ENCODE assay signal across 1 cellular context in the genomic region with DNA sequence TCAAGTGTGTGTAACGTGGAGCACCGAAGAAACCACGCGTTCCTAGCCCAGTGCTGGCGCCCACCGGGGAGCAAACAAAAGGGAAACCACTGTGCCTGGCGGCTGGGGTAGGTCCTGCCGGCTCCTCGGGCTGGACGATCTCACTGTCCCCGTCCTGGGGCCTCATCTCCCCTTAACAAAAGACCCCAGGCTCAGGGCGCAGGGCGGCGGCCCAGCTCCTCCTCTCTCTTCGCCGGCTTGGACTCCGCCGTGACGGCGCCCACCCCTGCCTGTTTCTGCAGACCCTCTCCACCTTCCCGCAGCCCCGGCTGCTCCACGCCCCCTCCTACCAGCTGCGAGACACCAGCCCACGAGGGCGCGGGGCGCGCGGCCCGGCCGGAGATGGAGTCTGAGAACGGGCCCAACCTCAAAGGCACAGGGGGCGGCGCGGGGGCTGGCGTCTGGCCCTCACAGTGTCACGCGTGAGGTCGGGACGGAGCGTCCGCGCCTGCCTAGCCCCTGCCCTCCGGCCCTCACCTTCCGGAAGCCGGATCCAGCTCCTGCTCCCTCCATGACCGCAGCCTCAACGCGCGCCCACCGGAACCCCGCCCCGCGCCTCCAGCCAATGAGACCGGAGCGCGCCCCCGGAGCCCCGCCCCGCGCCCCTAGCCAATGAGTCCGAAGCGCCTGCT.
TF ChIP-seq lines count a peak whose summit lies in the region.

A gene (minus strand): TSS at position 569 of the 671 bp plus-strand sequence. CDS start 17 bp downstream, at position 552.

TF ChIP-seq in HepG2, 621 proteins besides CTCF, POLR2A, EP300 and RAD21 (continued from another document and continues in another):
- TF ChIP-seq, protein P1, sequence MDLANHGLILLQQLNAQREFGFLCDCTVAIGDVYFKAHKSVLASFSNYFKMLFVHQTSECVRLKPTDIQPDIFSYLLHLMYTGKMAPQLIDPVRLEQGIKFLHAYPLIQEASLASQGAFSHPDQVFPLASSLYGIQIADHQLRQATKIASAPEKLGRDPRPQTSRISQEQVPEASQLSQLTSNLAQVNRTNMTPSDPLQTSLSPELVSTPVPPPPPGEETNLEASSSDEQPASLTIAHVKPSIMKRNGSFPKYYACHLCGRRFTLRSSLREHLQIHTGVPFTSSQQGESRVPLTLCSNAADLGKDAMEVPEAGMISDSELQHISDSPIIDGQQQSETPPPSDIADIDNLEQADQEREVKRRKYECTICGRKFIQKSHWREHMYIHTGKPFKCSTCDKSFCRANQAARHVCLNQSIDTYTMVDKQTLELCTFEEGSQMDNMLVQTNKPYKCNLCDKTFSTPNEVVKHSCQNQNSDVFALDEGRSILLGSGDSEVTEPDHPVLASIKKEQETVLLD (CRISPR knock-in tag; IDR thresholded peaks at IDR 0.05; ENCODE audit: low read depth): no peak
- TF ChIP-seq SALL1 (CRISPR knock-in tag; IDR thresholded peaks at IDR 0.05) (peak; percentile 74; the same call in 1 of the 2 replicates), RFX3 (CRISPR knock-in tag; IDR thresholded peaks at IDR 0.05) (no peak), ZNF333 (CRISPR knock-in tag; IDR thresholded peaks at IDR 0.05; ENCODE audit: borderline replicate concordance) (0 out of 2 replicates have a peak, but pooled peaks have one; percentile 27), ZNF652 (CRISPR knock-in tag; IDR thresholded peaks at IDR 0.05; ENCODE audit: borderline replicate concordance, low read depth) (no peak), TOPORS (CRISPR knock-in tag; IDR thresholded peaks at IDR 0.05) (no peak), SRY (CRISPR knock-in tag; IDR thresholded peaks at IDR 0.05) (no peak; the same call in none of the 2 replicates), ZNF598 (CRISPR knock-in tag; IDR thresholded peaks at IDR 0.05; ENCODE audit: borderline replicate concordance) (0 out of 2 replicates have a peak, but pooled peaks have one; percentile 6), HNRNPH1 (optimal IDR thresholded peaks at IDR 0.05; ENCODE audit: low read depth, low read length) (no peak), NFE2 (CRISPR knock-in tag; IDR thresholded peaks at IDR 0.05) (no peak), ZNF788 (CRISPR knock-in tag; IDR thresholded peaks at IDR 0.05; ENCODE audit: borderline replicate concordance) (0 out of 2 replicates have a peak, but pooled peaks have one; percentile 30), TGIF2 (CRISPR knock-in tag; IDR thresholded peaks at IDR 0.05) (no peak), ZSCAN22 (CRISPR knock-in tag; IDR thresholded peaks at IDR 0.05) (no peak), NCOR1 (IDR thresholded peaks at IDR 0.05; ENCODE audit: borderline replicate concordance, low read length) (no peak), EED (CRISPR knock-in tag; IDR thresholded peaks at IDR 0.05) (peak; percentile 62; the same call in 1 of the 2 replicates), MAF1 (CRISPR knock-in tag; IDR thresholded peaks at IDR 0.05; ENCODE audit: borderline replicate concordance) (no peak; the same call in 1 of the 2 replicates), ETV5 (CRISPR knock-in tag; IDR thresholded peaks at IDR 0.05; ENCODE audit: borderline replicate concordance) (peak; percentile 88), ZNF747 (CRISPR knock-in tag; IDR thresholded peaks at IDR 0.05; ENCODE audit: borderline replicate concordance) (peak; percentile 25), ZNF446 (CRISPR knock-in tag; IDR thresholded peaks at IDR 0.05) (no peak), ZNF567 (CRISPR knock-in tag; IDR thresholded peaks at IDR 0.05; ENCODE audit: borderline replicate concordance) (0 out of 2 replicates have a peak, but pooled peaks have one; percentile 45), ADNP (CRISPR knock-in tag; IDR thresholded peaks at IDR 0.05) (no peak), GTF3A (CRISPR knock-in tag; conservative IDR thresholded peaks at IDR 0.05) (no peak), ZNF619 (CRISPR knock-in tag; IDR thresholded peaks at IDR 0.05) (0 out of 2 replicates have a peak, but pooled peaks have one; percentile 69), ZNF749 (CRISPR knock-in tag; IDR thresholded peaks at IDR 0.05; ENCODE audit: borderline replicate concordance) (no peak), JUN (CRISPR knock-in tag; IDR thresholded peaks at IDR 0.05) (peak; percentile 68), ARNT2 (CRISPR knock-in tag; IDR thresholded peaks at IDR 0.05; ENCODE audit: low read depth) (peak; percentile 75), SATB2 (CRISPR knock-in tag; IDR thresholded peaks at IDR 0.05) (0 out of 2 replicates have a peak, but pooled peaks have one; percentile 47), ZSCAN21 (CRISPR knock-in tag; IDR thresholded peaks at IDR 0.05; ENCODE audit: borderline replicate concordance) (no peak), DR1 (CRISPR knock-in tag; IDR thresholded peaks at IDR 0.05) (peak; percentile 36; the same call in 1 of the 2 replicates), ZMYM2 (CRISPR knock-in tag; IDR thresholded peaks at IDR 0.05) (no peak)
- TF ChIP-seq, protein P2, sequence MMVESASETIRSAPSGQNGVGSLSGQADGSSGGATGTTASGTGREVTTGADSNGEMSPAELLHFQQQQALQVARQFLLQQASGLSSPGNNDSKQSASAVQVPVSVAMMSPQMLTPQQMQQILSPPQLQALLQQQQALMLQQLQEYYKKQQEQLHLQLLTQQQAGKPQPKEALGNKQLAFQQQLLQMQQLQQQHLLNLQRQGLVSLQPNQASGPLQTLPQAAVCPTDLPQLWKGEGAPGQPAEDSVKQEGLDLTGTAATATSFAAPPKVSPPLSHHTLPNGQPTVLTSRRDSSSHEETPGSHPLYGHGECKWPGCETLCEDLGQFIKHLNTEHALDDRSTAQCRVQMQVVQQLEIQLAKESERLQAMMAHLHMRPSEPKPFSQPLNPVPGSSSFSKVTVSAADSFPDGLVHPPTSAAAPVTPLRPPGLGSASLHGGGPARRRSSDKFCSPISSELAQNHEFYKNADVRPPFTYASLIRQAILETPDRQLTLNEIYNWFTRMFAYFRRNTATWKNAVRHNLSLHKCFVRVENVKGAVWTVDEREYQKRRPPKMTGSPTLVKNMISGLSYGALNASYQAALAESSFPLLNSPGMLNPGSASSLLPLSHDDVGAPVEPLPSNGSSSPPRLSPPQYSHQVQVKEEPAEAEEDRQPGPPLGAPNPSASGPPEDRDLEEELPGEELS (CRISPR knock-in tag; IDR thresholded peaks at IDR 0.05): no peak
- TF ChIP-seq, protein P3, sequence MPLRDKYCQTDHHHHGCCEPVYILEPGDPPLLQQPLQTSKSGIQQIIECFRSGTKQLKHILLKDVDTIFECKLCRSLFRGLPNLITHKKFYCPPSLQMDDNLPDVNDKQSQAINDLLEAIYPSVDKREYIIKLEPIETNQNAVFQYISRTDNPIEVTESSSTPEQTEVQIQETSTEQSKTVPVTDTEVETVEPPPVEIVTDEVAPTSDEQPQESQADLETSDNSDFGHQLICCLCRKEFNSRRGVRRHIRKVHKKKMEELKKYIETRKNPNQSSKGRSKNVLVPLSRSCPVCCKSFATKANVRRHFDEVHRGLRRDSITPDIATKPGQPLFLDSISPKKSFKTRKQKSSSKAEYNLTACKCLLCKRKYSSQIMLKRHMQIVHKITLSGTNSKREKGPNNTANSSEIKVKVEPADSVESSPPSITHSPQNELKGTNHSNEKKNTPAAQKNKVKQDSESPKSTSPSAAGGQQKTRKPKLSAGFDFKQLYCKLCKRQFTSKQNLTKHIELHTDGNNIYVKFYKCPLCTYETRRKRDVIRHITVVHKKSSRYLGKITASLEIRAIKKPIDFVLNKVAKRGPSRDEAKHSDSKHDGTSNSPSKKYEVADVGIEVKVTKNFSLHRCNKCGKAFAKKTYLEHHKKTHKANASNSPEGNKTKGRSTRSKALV (CRISPR knock-in tag; IDR thresholded peaks at IDR 0.05): no peak
- TF ChIP-seq, protein P4, sequence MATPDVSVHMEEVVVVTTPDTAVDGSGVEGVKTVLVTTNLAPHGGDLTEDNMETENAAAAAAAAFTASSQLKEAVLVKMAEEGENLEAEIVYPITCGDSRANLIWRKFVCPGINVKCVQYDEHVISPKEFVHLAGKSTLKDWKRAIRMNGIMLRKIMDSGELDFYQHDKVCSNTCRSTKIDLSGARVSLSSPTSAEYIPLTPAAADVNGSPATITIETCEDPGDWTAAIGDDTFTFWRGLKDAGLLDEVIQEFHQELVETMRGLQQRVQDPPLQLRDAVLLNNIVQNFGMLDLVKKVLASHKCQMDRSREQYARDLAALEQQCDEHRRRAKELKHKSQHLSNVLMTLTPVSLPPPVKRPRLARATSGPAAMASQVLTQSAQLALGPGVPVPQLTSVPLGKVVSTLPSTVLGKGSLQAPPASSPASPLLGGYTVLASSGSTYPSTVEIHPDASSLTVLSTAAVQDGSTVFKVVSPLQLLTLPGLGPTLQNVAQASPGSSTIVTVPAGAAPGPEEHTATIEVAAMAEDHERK (CRISPR knock-in tag; IDR thresholded peaks at IDR 0.05; ENCODE audit: low read depth): no peak
- TF ChIP-seq, protein P5, sequence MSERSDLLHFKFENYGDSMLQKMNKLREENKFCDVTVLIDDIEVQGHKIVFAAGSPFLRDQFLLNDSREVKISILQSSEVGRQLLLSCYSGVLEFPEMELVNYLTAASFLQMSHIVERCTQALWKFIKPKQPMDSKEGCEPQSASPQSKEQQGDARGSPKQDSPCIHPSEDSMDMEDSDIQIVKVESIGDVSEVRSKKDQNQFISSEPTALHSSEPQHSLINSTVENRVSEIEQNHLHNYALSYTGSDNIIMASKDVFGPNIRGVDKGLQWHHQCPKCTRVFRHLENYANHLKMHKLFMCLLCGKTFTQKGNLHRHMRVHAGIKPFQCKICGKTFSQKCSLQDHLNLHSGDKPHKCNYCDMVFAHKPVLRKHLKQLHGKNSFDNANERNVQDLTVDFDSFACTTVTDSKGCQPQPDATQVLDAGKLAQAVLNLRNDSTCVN (CRISPR knock-in tag; IDR thresholded peaks at IDR 0.05; ENCODE audit: borderline replicate concordance): peak; percentile 57; the same call in 1 of the 2 replicates
- TF ChIP-seq, protein P6, sequence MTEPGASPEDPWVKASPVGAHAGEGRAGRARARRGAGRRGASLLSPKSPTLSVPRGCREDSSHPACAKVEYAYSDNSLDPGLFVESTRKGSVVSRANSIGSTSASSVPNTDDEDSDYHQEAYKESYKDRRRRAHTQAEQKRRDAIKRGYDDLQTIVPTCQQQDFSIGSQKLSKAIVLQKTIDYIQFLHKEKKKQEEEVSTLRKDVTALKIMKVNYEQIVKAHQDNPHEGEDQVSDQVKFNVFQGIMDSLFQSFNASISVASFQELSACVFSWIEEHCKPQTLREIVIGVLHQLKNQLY (CRISPR knock-in tag; IDR thresholded peaks at IDR 0.05): no peak
- TF ChIP-seq, protein P7, sequence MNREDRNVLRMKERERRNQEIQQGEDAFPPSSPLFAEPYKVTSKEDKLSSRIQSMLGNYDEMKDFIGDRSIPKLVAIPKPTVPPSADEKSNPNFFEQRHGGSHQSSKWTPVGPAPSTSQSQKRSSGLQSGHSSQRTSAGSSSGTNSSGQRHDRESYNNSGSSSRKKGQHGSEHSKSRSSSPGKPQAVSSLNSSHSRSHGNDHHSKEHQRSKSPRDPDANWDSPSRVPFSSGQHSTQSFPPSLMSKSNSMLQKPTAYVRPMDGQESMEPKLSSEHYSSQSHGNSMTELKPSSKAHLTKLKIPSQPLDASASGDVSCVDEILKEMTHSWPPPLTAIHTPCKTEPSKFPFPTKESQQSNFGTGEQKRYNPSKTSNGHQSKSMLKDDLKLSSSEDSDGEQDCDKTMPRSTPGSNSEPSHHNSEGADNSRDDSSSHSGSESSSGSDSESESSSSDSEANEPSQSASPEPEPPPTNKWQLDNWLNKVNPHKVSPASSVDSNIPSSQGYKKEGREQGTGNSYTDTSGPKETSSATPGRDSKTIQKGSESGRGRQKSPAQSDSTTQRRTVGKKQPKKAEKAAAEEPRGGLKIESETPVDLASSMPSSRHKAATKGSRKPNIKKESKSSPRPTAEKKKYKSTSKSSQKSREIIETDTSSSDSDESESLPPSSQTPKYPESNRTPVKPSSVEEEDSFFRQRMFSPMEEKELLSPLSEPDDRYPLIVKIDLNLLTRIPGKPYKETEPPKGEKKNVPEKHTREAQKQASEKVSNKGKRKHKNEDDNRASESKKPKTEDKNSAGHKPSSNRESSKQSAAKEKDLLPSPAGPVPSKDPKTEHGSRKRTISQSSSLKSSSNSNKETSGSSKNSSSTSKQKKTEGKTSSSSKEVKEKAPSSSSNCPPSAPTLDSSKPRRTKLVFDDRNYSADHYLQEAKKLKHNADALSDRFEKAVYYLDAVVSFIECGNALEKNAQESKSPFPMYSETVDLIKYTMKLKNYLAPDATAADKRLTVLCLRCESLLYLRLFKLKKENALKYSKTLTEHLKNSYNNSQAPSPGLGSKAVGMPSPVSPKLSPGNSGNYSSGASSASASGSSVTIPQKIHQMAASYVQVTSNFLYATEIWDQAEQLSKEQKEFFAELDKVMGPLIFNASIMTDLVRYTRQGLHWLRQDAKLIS (CRISPR knock-in tag; IDR thresholded peaks at IDR 0.05): no peak
- TF ChIP-seq, protein P8, sequence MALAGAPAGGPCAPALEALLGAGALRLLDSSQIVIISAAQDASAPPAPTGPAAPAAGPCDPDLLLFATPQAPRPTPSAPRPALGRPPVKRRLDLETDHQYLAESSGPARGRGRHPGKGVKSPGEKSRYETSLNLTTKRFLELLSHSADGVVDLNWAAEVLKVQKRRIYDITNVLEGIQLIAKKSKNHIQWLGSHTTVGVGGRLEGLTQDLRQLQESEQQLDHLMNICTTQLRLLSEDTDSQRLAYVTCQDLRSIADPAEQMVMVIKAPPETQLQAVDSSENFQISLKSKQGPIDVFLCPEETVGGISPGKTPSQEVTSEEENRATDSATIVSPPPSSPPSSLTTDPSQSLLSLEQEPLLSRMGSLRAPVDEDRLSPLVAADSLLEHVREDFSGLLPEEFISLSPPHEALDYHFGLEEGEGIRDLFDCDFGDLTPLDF (CRISPR knock-in tag; IDR thresholded peaks at IDR 0.05): no peak
- TF ChIP-seq, protein P9, sequence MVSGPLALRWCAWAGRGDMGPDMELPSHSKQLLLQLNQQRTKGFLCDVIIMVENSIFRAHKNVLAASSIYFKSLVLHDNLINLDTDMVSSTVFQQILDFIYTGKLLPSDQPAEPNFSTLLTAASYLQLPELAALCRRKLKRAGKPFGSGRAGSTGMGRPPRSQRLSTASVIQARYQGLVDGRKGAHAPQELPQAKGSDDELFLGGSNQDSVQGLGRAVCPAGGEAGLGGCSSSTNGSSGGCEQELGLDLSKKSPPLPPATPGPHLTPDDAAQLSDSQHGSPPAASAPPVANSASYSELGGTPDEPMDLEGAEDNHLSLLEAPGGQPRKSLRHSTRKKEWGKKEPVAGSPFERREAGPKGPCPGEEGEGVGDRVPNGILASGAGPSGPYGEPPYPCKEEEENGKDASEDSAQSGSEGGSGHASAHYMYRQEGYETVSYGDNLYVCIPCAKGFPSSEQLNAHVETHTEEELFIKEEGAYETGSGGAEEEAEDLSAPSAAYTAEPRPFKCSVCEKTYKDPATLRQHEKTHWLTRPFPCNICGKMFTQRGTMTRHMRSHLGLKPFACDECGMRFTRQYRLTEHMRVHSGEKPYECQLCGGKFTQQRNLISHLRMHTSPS (CRISPR knock-in tag; IDR thresholded peaks at IDR 0.05; ENCODE audit: low read depth): peak; percentile 49
